In the genomic region with DNA sequence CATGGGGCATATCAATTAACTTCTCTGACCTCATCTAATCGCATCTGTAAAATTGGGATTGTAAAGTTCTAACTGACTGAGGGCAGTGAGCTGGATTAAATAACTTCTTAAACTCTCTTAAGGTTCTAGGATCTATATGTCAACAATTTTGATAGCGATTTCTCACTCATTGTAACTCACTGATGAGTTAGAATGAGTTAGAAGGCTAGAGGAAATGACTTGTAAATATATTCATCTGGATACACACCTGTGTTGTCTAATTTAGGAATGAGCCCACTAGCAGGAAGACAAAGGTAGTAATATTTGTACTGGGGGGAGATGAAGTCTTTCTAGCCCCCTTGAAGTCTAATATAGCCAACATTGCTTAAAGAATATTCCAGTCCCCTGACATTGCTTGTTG, we compare ENCODE assay signal across 15 cellular contexts. TPM values are rescaled to one million over a fixed set of nuclear protein-coding genes. Genes with fewer than 3 reads are reported as not detected.
A peak's percentile ranks its signal among the peaks of the same experiment; 100 is the strongest.
DNase-seq lines count a peak whose midpoint lies in the region; ATAC-seq and TF ChIP-seq lines count a peak whose summit lies in the region.
"Had no signal": no experiment of that assay in that cellular context is flagged by ENCODE, and none has a peak within 500 bp of the region (broad histone marks: within the 10 kb centered on the region; RNA-seq: fewer than 3 reads in every experiment).

No MANE protein-coding gene starts in this region.

- H3K4me3 Mint-ChIP-seq in T-helper 2 cell treated with Interferon-gamma antibody and Interleukin-4, amounts not matched to agents 5 μg/mL and 100 μg/mL, for 36 hours: peak overlapping the region; percentile 69
- H3K4me3 Mint-ChIP-seq in activated naive CD8-positive, alpha-beta T cell treated with anti-CD3 and anti-CD28 coated beads, Interleukin-2, amount 50 U/mL, for 24 hours: no peak overlapping the region
- H3K4me3 Mint-ChIP-seq in natural killer cell treated with Interleukin-12 subunit alpha and Interleukin-12 subunit beta and Interleukin-15 and Interleukin-18, amount 100 ng/mL, for 72 hours: no peak overlapping the region
- H3K4me3 Mint-ChIP-seq: neural crest cell had no signal

- CTCF ChIA-PET in HCT116 (lab: Charles Lee): interaction anchor here (1.1 kb wide), 1 partner anchor 38 kb away, joined by 3 read pairs; no protein-coding TSS in a partner anchor

- no peaks in the 10 kb centered on the region for H3K9me3 ChIP-seq in HCT116 (ENCODE audit: control insufficient read depth in 1 of 2, insufficient read depth in 1 of 2, low read depth in 1 of 2, low read length in 2 of 2)
- H3K9me3 ChIP-seq: tibial nerve had no signal

- peaks cover 0 to 14% of the 10 kb centered on the region in 2 experiments; a peak in 1 of 4 replicates for H3K36me3 ChIP-seq in HCT116 (ENCODE audit: control insufficient read depth in 1 of 2, insufficient read depth in 2 of 2, low read length in 2 of 2)

- POLR2A ChIA-PET in HCT116 (lab: Charles Lee): no interaction called here

- peaks cover 47% of the 10 kb centered on the region for H3K36me3 Mint-ChIP-seq in T-helper 2 cell treated with Interferon-gamma antibody and Interleukin-4, amounts not matched to agents 5 μg/mL and 100 μg/mL, for 36 hours (ENCODE audit: low read depth)
- peaks cover 10% of the 10 kb centered on the region for H3K36me3 Mint-ChIP-seq in activated naive CD8-positive, alpha-beta T cell treated with anti-CD3 and anti-CD28 coated beads, Interleukin-2, amount 50 U/mL, for 24 hours (ENCODE audit: low read depth)
- H3K36me3 Mint-ChIP-seq in natural killer cell treated with Interleukin-12 subunit alpha and Interleukin-12 subunit beta and Interleukin-15 and Interleukin-18, amount 100 ng/mL, for 72 hours: peaks cover 6% of the 10 kb centered on the region

- no peaks in the 10 kb centered on the region for H3K27me3 Mint-ChIP-seq in T-helper 2 cell treated with Interferon-gamma antibody and Interleukin-4, amounts not matched to agents 5 μg/mL and 100 μg/mL, for 36 hours (ENCODE audit: low read depth)
- H3K27me3 Mint-ChIP-seq in activated naive CD8-positive, alpha-beta T cell treated with anti-CD3 and anti-CD28 coated beads, Interleukin-2, amount 50 U/mL, for 24 hours: no peaks in the 10 kb centered on the region
- H3K27me3 Mint-ChIP-seq in natural killer cell treated with Interleukin-12 subunit alpha and Interleukin-12 subunit beta and Interleukin-15 and Interleukin-18, amount 100 ng/mL, for 72 hours: no peaks in the 10 kb centered on the region

- no peak overlapping the region for H3K27ac ChIP-seq in HCT116 (ENCODE audit: low read depth, low read length)
- H3K27ac ChIP-seq: VCaP had no signal

- TF ChIP-seq RAD21 in HCT116 (IDR thresholded peaks at IDR 0.05; ENCODE audit: low read depth): no peak

- H3K27me3 ChIP-seq in HCT116 (ENCODE audit: insufficient read depth, low read length): no peaks in the 10 kb centered on the region
- H3K27me3 ChIP-seq: tibial nerve had no signal

- H3K4me1 ChIP-seq in HCT116 (ENCODE audit: control insufficient read depth in 1 of 2, insufficient read depth in 2 of 2, low read length in 2 of 2): peaks cover 21 to 86% of the 10 kb centered on the region in 2 experiments

- no peak for TF ChIP-seq POLR2A in HCT116 (IDR thresholded peaks at IDR 0.05; ENCODE audit: borderline replicate concordance, extremely low read depth, insufficient read depth, insufficient read length)

- no peaks in the 10 kb centered on the region for H3K9me2 ChIP-seq in HCT116 (ENCODE audit: insufficient read depth)

- no peak overlapping the region for H3K4me3 ChIP-seq in HCT116 (replicated peaks in 1 of 2; ENCODE audit: low read depth in 1 of 2, low read length in 2 of 2)
- H3K4me3 ChIP-seq: tibial nerve had no signal

- H3K4me1 Mint-ChIP-seq in T-helper 2 cell treated with Interferon-gamma antibody and Interleukin-4, amounts not matched to agents 5 μg/mL and 100 μg/mL, for 36 hours (ENCODE audit: low read depth): peaks cover 47% of the 10 kb centered on the region
- peaks cover 46% of the 10 kb centered on the region for H3K4me1 Mint-ChIP-seq in activated naive CD8-positive, alpha-beta T cell treated with anti-CD3 and anti-CD28 coated beads, Interleukin-2, amount 50 U/mL, for 24 hours
- H3K4me1 Mint-ChIP-seq in natural killer cell treated with Interleukin-12 subunit alpha and Interleukin-12 subunit beta and Interleukin-15 and Interleukin-18, amount 100 ng/mL, for 72 hours (ENCODE audit: low read depth in 2 of 2): peaks cover 20 to 36% of the 10 kb centered on the region in 2 donors

- no peak for ATAC-seq in HCT116
- no peak for ATAC-seq in activated naive CD8-positive, alpha-beta T cell treated with anti-CD3 and anti-CD28 coated beads, Interleukin-2, amount 50 U/mL, for 24 hours
- ATAC-seq in natural killer cell treated with Interleukin-12 subunit alpha and Interleukin-12 subunit beta and Interleukin-15 and Interleukin-18, amount 100 ng/mL, for 72 hours: peak in 1 of 2 donors; percentile 36

- TF ChIP-seq CTCF in HCT116 (IDR thresholded peaks at IDR 0.05 in 2 of 3, conservative IDR thresholded peaks at IDR 0.05 in 1 of 3; ENCODE audit: borderline replicate concordance in 1 of 3, insufficient read depth in 1 of 3, low read depth in 2 of 3, low read length in 2 of 3): no peak

- no peak overlapping the region for H3K4me2 ChIP-seq in HCT116 (ENCODE audit: low read length)

- H3K27ac Mint-ChIP-seq in T-helper 2 cell treated with Interferon-gamma antibody and Interleukin-4, amounts not matched to agents 5 μg/mL and 100 μg/mL, for 36 hours: peak overlapping the region; percentile 74
- H3K27ac Mint-ChIP-seq in activated naive CD8-positive, alpha-beta T cell treated with anti-CD3 and anti-CD28 coated beads, Interleukin-2, amount 50 U/mL, for 24 hours: peak overlapping the region; percentile 13
- peak overlapping the region; percentile 56 to 78 for H3K27ac Mint-ChIP-seq in natural killer cell treated with Interleukin-12 subunit alpha and Interleukin-12 subunit beta and Interleukin-15 and Interleukin-18, amount 100 ng/mL, for 72 hours

- no peak overlapping the region for H2AFZ ChIP-seq in HCT116 (ENCODE audit: low read depth, low read length, poor library complexity, severe bottlenecking)

- no peak for DNase-seq in T-helper 2 cell treated with Interferon-gamma antibody and Interleukin-4, amounts not matched to agents 5 μg/mL and 100 μg/mL, for 36 hours (ENCODE audit: low spot score)
- DNase-seq in T-helper 2 cell (no peak), HCT116 (ENCODE audit: low read depth, low spot score) (no peak), NCI-H2029 (lab: John Stamatoyannopoulos, UW) (no peak), anterior cingulate cortex (lab: John Stamatoyannopoulos, UW) (no peak), NCI-H82 (lab: John Stamatoyannopoulos, UW) (no peak)
- no peak for DNase-seq in activated naive CD8-positive, alpha-beta T cell treated with anti-CD3 and anti-CD28 coated beads, Interleukin-2, amount 50 U/mL, for 24 hours
- DNase-seq in natural killer cell treated with Interleukin-12 subunit alpha and Interleukin-12 subunit beta and Interleukin-15 and Interleukin-18, amount 100 ng/mL, for 72 hours (ENCODE audit: low spot score): no peak
- DNase-seq: activated T-cell treated with anti-CD3 and anti-CD28 coated beads, Interleukin-2, amount 50 U/mL, for 1 hour; hypothalamus; NCI-H1105 treated with DMSO at 0.1 percent for 48 hours; stimulated activated CD4-positive, alpha-beta T cell treated with anti-CD3 and anti-CD28 coated beads, Interleukin-1b, Interleukin-23, amount 100 ng/mL, for 48 hours had no signal

- no peaks in the 10 kb centered on the region for H4K20me1 ChIP-seq in HCT116 (ENCODE audit: insufficient read depth)

- H3K9ac ChIP-seq in HCT116 (ENCODE audit: low read length): peak overlapping the region; percentile 13

- intact Hi-C loops in HCT116 (cut with micrococcal nuclease): no loop called here

- RAD21 ChIA-PET in HCT116 (lab: Charles Lee; ENCODE audit: low non-redundant PET in 1 of 2, low total read pairs in 2 of 2, uncharacterized antibody in 2 of 2, unreplicated experiment in 2 of 2): no interaction called here

- no TSS peak for BruUV-seq in HCT116 (replicated peaks; lab: Mats Ljungman, UMichigan)

- H3K9me3 Mint-ChIP-seq in T-helper 2 cell treated with Interferon-gamma antibody and Interleukin-4, amounts not matched to agents 5 μg/mL and 100 μg/mL, for 36 hours: no peaks in the 10 kb centered on the region
- no peaks in the 10 kb centered on the region for H3K9me3 Mint-ChIP-seq in activated naive CD8-positive, alpha-beta T cell treated with anti-CD3 and anti-CD28 coated beads, Interleukin-2, amount 50 U/mL, for 24 hours
- H3K9me3 Mint-ChIP-seq in natural killer cell treated with Interleukin-12 subunit alpha and Interleukin-12 subunit beta and Interleukin-15 and Interleukin-18, amount 100 ng/mL, for 72 hours: no peaks in the 10 kb centered on the region
- H3K9me3 Mint-ChIP-seq: neural crest cell had no signal

- peaks cover 91% of the 10 kb centered on the region for H3K79me2 ChIP-seq in HCT116 (ENCODE audit: insufficient read depth, low read length)

TF ChIP-seq in HCT116, 20 proteins besides CTCF, POLR2A, EP300 and RAD21 (continues in another document):
- TF ChIP-seq SP1 (IDR thresholded peaks at IDR 0.05; ENCODE audit: low read depth): no peak
- TF ChIP-seq, protein P1, sequence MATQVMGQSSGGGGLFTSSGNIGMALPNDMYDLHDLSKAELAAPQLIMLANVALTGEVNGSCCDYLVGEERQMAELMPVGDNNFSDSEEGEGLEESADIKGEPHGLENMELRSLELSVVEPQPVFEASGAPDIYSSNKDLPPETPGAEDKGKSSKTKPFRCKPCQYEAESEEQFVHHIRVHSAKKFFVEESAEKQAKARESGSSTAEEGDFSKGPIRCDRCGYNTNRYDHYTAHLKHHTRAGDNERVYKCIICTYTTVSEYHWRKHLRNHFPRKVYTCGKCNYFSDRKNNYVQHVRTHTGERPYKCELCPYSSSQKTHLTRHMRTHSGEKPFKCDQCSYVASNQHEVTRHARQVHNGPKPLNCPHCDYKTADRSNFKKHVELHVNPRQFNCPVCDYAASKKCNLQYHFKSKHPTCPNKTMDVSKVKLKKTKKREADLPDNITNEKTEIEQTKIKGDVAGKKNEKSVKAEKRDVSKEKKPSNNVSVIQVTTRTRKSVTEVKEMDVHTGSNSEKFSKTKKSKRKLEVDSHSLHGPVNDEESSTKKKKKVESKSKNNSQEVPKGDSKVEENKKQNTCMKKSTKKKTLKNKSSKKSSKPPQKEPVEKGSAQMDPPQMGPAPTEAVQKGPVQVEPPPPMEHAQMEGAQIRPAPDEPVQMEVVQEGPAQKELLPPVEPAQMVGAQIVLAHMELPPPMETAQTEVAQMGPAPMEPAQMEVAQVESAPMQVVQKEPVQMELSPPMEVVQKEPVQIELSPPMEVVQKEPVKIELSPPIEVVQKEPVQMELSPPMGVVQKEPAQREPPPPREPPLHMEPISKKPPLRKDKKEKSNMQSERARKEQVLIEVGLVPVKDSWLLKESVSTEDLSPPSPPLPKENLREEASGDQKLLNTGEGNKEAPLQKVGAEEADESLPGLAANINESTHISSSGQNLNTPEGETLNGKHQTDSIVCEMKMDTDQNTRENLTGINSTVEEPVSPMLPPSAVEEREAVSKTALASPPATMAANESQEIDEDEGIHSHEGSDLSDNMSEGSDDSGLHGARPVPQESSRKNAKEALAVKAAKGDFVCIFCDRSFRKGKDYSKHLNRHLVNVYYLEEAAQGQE (IDR thresholded peaks at IDR 0.05; ENCODE audit: low read depth): no peak

RNA-seq across cellular contexts. Expression of a gene that starts 46.3 kb away (rescaled TPM):
- 33.4 TPM for total RNA-seq in HCT116 (2021; ENCODE audit: unreplicated experiment)
- polyA plus RNA-seq in HCT116 (2012): 30.0 and 31.0 TPM in 2 replicates
- 100 to 1,000 TPM in 1 of 2 donors, 10 to 100 TPM in 1; 72.1 to 115 TPM for total RNA-seq in natural killer cell treated with Interleukin-12 subunit alpha and Interleukin-12 subunit beta and Interleukin-15 and Interleukin-18, amount 100 ng/mL, for 72 hours

Comparison
In these comparisons a context has a peak if more than half of its experiments do, and no peak if none do; other contexts are left out.
1. H3K27ac Mint-ChIP-seq: peak in every context shown above with its lines; median percentile 74 in T-helper 2 cell treated with Interferon-gamma antibody and Interleukin-4, amounts not matched to agents 5 μg/mL and 100 μg/mL, for 36 hours; 67 in natural killer cell treated with Interleukin-12 subunit alpha and Interleukin-12 subunit beta and Interleukin-15 and Interleukin-18, amount 100 ng/mL, for 72 hours; 13 in activated naive CD8-positive, alpha-beta T cell treated with anti-CD3 and anti-CD28 coated beads, Interleukin-2, amount 50 U/mL, for 24 hours.